In genomic region chr13:109000207-109000606, GRCh38 we compare ENCODE assay signal across 16 cellular contexts.
A peak's percentile ranks its signal among the peaks of the same experiment; 100 is the strongest.
DNase-seq lines count a peak whose midpoint lies in the region; ATAC-seq lines count a peak whose summit lies in the region.
"Had no signal": no experiment of that assay in that cellular context is flagged by ENCODE, and none has a peak within 500 bp of the region (broad histone marks: within the 10 kb centered on the region; RNA-seq: fewer than 3 reads in every experiment).

No MANE protein-coding gene starts in this region.

- H3K4ac ChIP-seq in neuronal stem cell (ENCODE audit: low read length), result no peak overlapping the region

- no peak overlapping the region for H3K9ac ChIP-seq in neuronal stem cell (ENCODE audit: low read depth, low read length, poor library complexity)
- H3K9ac ChIP-seq: BLaER1 treated with 17β-estradiol and CSF1 and Interleukin-3, amounts not matched to agents 10 nM and 100 nM had no signal

- H3K18ac ChIP-seq in neuronal stem cell (ENCODE audit: low read length), result no peak overlapping the region

- no peak overlapping the region for H4K8ac ChIP-seq in neuronal stem cell (ENCODE audit: low read depth, low read length)

- DNase-seq in NCI-H526 treated with DMSO at 0.1 percent for 48 hours (lab: John Stamatoyannopoulos, UW) (peak; percentile 17), NCI-H526 (lab: John Stamatoyannopoulos, UW) (no peak), NCI-H82 (lab: John Stamatoyannopoulos, UW) (peak; percentile 77), neuronal stem cell (ENCODE audit: low spot score) (no peak)
- DNase-seq in activated CD4-positive, alpha-beta T cell treated with anti-CD3 and anti-CD28 coated beads, Interleukin-2, amount 50 U/mL, for 1 hour, result no peak
- DNase-seq: Calu3; CD4-positive, CD25-positive, alpha-beta regulatory T cell; DMS153; DMS79 treated with DMSO at 0.1 percent for 48 hours; EL; GOT3; H9 had no signal

- H2BK120ac ChIP-seq in neuronal stem cell (ENCODE audit: low read depth, low read length), result no peak overlapping the region

- H3K4me1 ChIP-seq in neuronal stem cell (ENCODE audit: control insufficient read depth in 2 of 2, insufficient read depth in 1 of 2, low read depth in 1 of 2, low read length in 2 of 2), result peaks cover 0 to 4% of the 10 kb centered on the region in 2 donors

- no peak overlapping the region for H2BK15ac ChIP-seq in neuronal stem cell (ENCODE audit: low read length)

- H3K79me1 ChIP-seq in neuronal stem cell (ENCODE audit: low read depth, low read length), result no peaks in the 10 kb centered on the region

- no peak overlapping the region for H2BK12ac ChIP-seq in neuronal stem cell (ENCODE audit: low read length)

- no peak overlapping the region for H3K4me3 ChIP-seq in neuronal stem cell (ENCODE audit: low read length in 2 of 2)
- H3K4me3 ChIP-seq: BLaER1 treated with 17β-estradiol and CSF1 and Interleukin-3, amounts not matched to agents 10 nM and 100 nM had no signal

- H2AFZ ChIP-seq in neuronal stem cell (ENCODE audit: low read length), result peak overlapping the region; percentile 49

- WGBS in neuronal stem cell (ENCODE audit: extremely low coverage in 2 of 2, insufficient read length in 2 of 2, insufficient replicate concordance in 1 of 2), 2 donors, result no CpG with 5 or more reads among the region's 2 CpGs

- no peak for ATAC-seq in HG02938 (IDR thresholded peaks at IDR 0.05; ENCODE audit: unreplicated experiment)
- no peak for ATAC-seq in GM19023 (IDR thresholded peaks at IDR 0.05; ENCODE audit: unreplicated experiment)

- H3K4me2 ChIP-seq in neuronal stem cell (ENCODE audit: insufficient read depth, low read length, poor library complexity, severe bottlenecking), result no peak overlapping the region
- H3K4me2 ChIP-seq: BLaER1 treated with 17β-estradiol and CSF1 and Interleukin-3, amounts not matched to agents 10 nM and 100 nM had no signal

- no peak overlapping the region for H4K91ac ChIP-seq in neuronal stem cell (ENCODE audit: low read depth, low read length, poor library complexity)

- no peaks in the 10 kb centered on the region for H3K9me3 ChIP-seq in neuronal stem cell (replicated peaks in 1 of 2; ENCODE audit: control insufficient read depth in 2 of 2, insufficient read depth in 1 of 2, low read depth in 1 of 2, low read length in 2 of 2)
- H3K9me3 ChIP-seq: BLaER1 treated with 17β-estradiol and CSF1 and Interleukin-3, amounts not matched to agents 10 nM and 100 nM had no signal

- H3K27me3 ChIP-seq in neuronal stem cell (ENCODE audit: control insufficient read depth in 3 of 3, insufficient read depth in 3 of 3, low read depth in 1 of 3, low read length in 3 of 3), result no peaks in the 10 kb centered on the region
- H3K27me3 ChIP-seq: BLaER1 treated with 17β-estradiol and CSF1 and Interleukin-3, amounts not matched to agents 10 nM and 100 nM had no signal

- no peak overlapping the region for H2BK5ac ChIP-seq in neuronal stem cell (ENCODE audit: low read length)

- H3K27ac ChIP-seq in neuronal stem cell (replicated peaks; ENCODE audit: low read length), result no peak overlapping the region
- H3K27ac ChIP-seq: 22Rv1; BLaER1 treated with 17β-estradiol and CSF1 and Interleukin-3, amounts not matched to agents 10 nM and 100 nM had no signal

- no peak overlapping the region for H2AK5ac ChIP-seq in neuronal stem cell (ENCODE audit: low read depth, low read length)

- no peaks in the 10 kb centered on the region for H3K36me3 ChIP-seq in neuronal stem cell (replicated peaks in 1 of 2; ENCODE audit: control insufficient read depth in 2 of 2, insufficient read depth in 2 of 2, low read length in 2 of 2)
- H3K36me3 ChIP-seq: BLaER1 treated with 17β-estradiol and CSF1 and Interleukin-3, amounts not matched to agents 10 nM and 100 nM had no signal

- H3K14ac ChIP-seq in neuronal stem cell (ENCODE audit: low read length), result no peak overlapping the region

- H3K23ac ChIP-seq in neuronal stem cell (ENCODE audit: low read depth, low read length, poor library complexity), result no peak overlapping the region

Comparison
In these comparisons a context has a peak if more than half of its experiments do, and no peak if none do; other contexts are left out.
1. DNase-seq: peak in NCI-H526 treated with DMSO at 0.1 percent for 48 hours (single experiment) and NCI-H82 (single experiment); none in NCI-H526 (0 of 2), neuronal stem cell (single experiment) and activated CD4-positive, alpha-beta T cell treated with anti-CD3 and anti-CD28 coated beads, Interleukin-2, amount 50 U/mL, for 1 hour (single experiment).